ENCODE assay signal across 11 cellular contexts in the genomic region with DNA sequence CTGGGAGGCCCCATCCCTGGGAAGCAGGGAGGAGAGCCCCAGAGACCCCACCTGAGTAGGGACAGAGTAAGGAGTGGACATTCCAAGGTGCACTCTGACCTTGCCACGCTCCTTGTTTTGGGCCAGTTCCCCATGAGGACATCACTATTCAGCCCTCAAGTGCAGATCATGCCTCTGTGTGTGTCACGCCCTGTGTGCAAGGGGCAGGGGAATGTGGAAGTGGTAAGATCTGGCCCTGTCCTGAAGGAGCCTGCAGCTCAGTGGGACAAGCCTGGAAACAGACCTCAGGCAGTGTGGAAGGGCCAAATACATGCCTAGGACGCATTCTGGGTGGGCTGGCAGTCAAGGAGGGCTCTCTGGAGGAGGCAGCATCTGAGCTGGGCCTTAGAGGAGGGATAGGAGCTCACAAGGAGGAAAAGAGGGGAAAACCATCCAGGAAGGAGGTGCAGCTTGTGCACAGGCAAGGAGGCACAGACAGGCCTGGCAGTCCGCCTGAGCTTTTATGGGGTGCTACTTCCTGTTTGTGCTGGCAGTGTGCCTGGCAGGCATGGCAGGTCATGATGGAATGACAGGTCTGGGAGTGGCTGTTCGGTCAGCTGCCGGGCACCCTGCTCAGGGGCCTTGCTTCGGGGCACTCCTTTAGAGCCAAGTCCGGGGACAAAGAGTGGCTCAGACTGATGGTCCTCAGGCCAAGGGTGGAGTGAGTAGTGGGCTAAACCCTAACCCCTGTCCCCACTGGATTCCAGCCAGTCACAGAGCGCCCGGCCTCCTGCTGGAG. TPM values are rescaled to one million over a fixed set of nuclear protein-coding genes. Genes with fewer than 3 reads are reported as not detected.
DNase-seq lines count a peak whose midpoint lies in the region; ATAC-seq, FAIRE-seq and TF ChIP-seq lines count a peak whose summit lies in the region.
"Had no signal": no experiment of that assay in that cellular context is flagged by ENCODE, and none has a peak within 500 bp of the region (broad histone marks: within the 10 kb centered on the region; RNA-seq: fewer than 3 reads in every experiment).

No MANE protein-coding gene starts in this region.

- CTCF ChIA-PET in A549 (lab: Yijun Ruan, JAX), result interaction anchor here (0.8 to 1.9 kb wide), 5 partner anchors 8 to 283 kb away, joined by 3 to 6 read pairs (median 4); a partner anchor contains a TSS

- no peak for TF ChIP-seq RAD21 in A549 (conservative IDR thresholded peaks at IDR 0.05 in 1 of 2, IDR thresholded peaks at IDR 0.05 in 1 of 2)

- H3K9me3 ChIP-seq in A549 (no peaks in the 10 kb centered on the region), RWPE2 (ENCODE audit: severe bottlenecking) (no peaks in the 10 kb centered on the region), right atrium auricular region (no peaks in the 10 kb centered on the region)

- H3K4me2 ChIP-seq in A549, result peak overlapping the region; percentile 41

- TF ChIP-seq CTCF in A549 (IDR thresholded peaks at IDR 0.05), result no peak
- no peak for TF ChIP-seq CTCF in HFF-Myc (IDR thresholded peaks at IDR 0.05; ENCODE audit: low read depth, low read length, missing control alignments)
- TF ChIP-seq CTCF in RWPE2 (IDR thresholded peaks at IDR 0.05; ENCODE audit: poor library complexity, severe bottlenecking), result no peak
- TF ChIP-seq CTCF in right atrium auricular region (IDR thresholded peaks at IDR 0.05), result no peak

- no peak for TF ChIP-seq POLR2A in A549 (IDR thresholded peaks at IDR 0.05; ENCODE audit: low read length)

- no peaks in the 10 kb centered on the region for H3K36me3 ChIP-seq in RWPE2 (ENCODE audit: low read depth)
- peaks cover 8% of the 10 kb centered on the region for H3K36me3 ChIP-seq in right atrium auricular region

- POLR2A ChIA-PET in A549 (lab: Yijun Ruan, JAX), result no interaction called here

- H3K27ac ChIP-seq in A549 (peak overlapping the region; percentile 60 to 81), RWPE2 (ENCODE audit: poor library complexity, severe bottlenecking) (peak overlapping the region; percentile 20), right atrium auricular region (peak overlapping the region; percentile 66 to 89)

- H3K4me1 ChIP-seq in A549 (peaks cover 51% of the 10 kb centered on the region), RWPE2 (ENCODE audit: insufficient read depth, poor library complexity, severe bottlenecking) (peaks cover 28% of the 10 kb centered on the region), right atrium auricular region (peaks cover 0 to 68% of the 10 kb centered on the region in 2 donors)

- H3K4me3 ChIP-seq in A549 (no peak overlapping the region), HFF-Myc (replicated peaks; ENCODE audit: low read depth, low read length) (no peak overlapping the region), RWPE2 (ENCODE audit: severe bottlenecking) (no peak overlapping the region), right atrium auricular region (peak overlapping the region in 1 of 2 donors; percentile 26)

- no peak for FAIRE-seq in A549 (lab: Jason Lieb, UNC)

- peak; percentile 37 to 53; a peak in 5 of 6 replicates for ATAC-seq in A549
- peak; percentile 72 for ATAC-seq in RWPE2 (ENCODE audit: low read depth)
- ATAC-seq in GM19023 (IDR thresholded peaks at IDR 0.05; ENCODE audit: unreplicated experiment), result no peak
- ATAC-seq in HG03354 (IDR thresholded peaks at IDR 0.05; ENCODE audit: poor library complexity, severe bottlenecking, unreplicated experiment), result no peak
- ATAC-seq in GM18520 (IDR thresholded peaks at IDR 0.05; ENCODE audit: unreplicated experiment), result no peak

- H3K27me3 ChIP-seq in RWPE2 (ENCODE audit: insufficient read depth, poor library complexity, severe bottlenecking) (no peaks in the 10 kb centered on the region), right atrium auricular region (no peaks in the 10 kb centered on the region)

- DNase-seq in A549 (ENCODE audit: low read depth in 1 of 2, low spot score in 1 of 2), result peak; percentile 35 to 78
- peak; percentile 42 for DNase-seq in HFF-Myc (ENCODE audit: extremely low read depth, low read depth)
- DNase-seq in RWPE2 (ENCODE audit: low spot score), result peak; percentile 86
- no peak for DNase-seq in right atrium auricular region (ENCODE audit: low spot score)
- no peak for DNase-seq in activated CD8-positive, alpha-beta memory T cell treated with anti-CD3 and anti-CD28 coated beads, Interleukin-2, amount 50 U/mL, for 48 hours
- DNase-seq: activated CD4-positive, alpha-beta T cell treated with anti-CD3 and anti-CD28 coated beads, Interleukin-2, amount 50 U/mL, for 48 hours; CD8-positive, alpha-beta memory T cell; effector CD8-positive, alpha-beta T cell had no signal

- TF ChIP-seq EP300 in A549 (IDR thresholded peaks at IDR 0.05), result no peak

- WGBS in A549 (ENCODE audit: missing lambda C conversion rate), result 35% methylated on average over 8 of the region's 10 CpGs

TF ChIP-seq in A549, 52 proteins besides CTCF, POLR2A, EP300 and RAD21:
- no peak for TF ChIP-seq KDM5A (IDR thresholded peaks at IDR 0.05)
- no peak for TF ChIP-seq FOSB (CRISPR knock-in tag; IDR thresholded peaks at IDR 0.05)
- TF ChIP-seq BHLHE40 (IDR thresholded peaks at IDR 0.05; ENCODE audit: low read depth, low read length), result no peak
- TF ChIP-seq HOXB5 (CRISPR knock-in tag; IDR thresholded peaks at IDR 0.05), result no peak
- no peak for TF ChIP-seq SMC3 (IDR thresholded peaks at IDR 0.05)
- TF ChIP-seq CHD2 (IDR thresholded peaks at IDR 0.05; ENCODE audit: low read length, partially characterized antibody), result no peak
- TF ChIP-seq, protein P1, sequence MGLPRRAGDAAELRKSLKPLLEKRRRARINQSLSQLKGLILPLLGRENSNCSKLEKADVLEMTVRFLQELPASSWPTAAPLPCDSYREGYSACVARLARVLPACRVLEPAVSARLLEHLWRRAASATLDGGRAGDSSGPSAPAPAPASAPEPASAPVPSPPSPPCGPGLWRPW (IDR thresholded peaks at IDR 0.05), result no peak
- no peak for TF ChIP-seq EHMT2 (IDR thresholded peaks at IDR 0.05; ENCODE audit: low read depth)
- TF ChIP-seq, protein P2, sequence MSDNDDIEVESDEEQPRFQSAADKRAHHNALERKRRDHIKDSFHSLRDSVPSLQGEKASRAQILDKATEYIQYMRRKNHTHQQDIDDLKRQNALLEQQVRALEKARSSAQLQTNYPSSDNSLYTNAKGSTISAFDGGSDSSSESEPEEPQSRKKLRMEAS (IDR thresholded peaks at IDR 0.05), result peak; percentile 14; the same call in 1 of the 2 replicates
- TF ChIP-seq, protein P3, sequence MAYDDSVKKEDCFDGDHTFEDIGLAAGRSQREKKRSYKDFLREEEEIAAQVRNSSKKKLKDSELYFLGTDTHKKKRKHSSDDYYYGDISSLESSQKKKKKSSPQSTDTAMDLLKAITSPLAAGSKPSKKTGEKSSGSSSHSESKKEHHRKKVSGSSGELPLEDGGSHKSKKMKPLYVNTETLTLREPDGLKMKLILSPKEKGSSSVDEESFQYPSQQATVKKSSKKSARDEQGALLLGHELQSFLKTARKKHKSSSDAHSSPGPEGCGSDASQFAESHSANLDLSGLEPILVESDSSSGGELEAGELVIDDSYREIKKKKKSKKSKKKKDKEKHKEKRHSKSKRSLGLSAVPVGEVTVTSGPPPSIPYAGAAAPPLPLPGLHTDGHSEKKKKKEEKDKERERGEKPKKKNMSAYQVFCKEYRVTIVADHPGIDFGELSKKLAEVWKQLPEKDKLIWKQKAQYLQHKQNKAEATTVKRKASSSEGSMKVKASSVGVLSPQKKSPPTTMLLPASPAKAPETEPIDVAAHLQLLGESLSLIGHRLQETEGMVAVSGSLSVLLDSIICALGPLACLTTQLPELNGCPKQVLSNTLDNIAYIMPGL (CRISPR knock-in tag; IDR thresholded peaks at IDR 0.05; ENCODE audit: borderline replicate concordance), result no peak
- TF ChIP-seq ZFP36 (IDR thresholded peaks at IDR 0.05; ENCODE audit: borderline replicate concordance, partially characterized antibody), result peak; percentile 100
- no peak for TF ChIP-seq NPAS2 (CRISPR knock-in tag; IDR thresholded peaks at IDR 0.05; ENCODE audit: borderline replicate concordance)

RNA-seq across cellular contexts. Expression of a gene that starts 3.3 kb away (rescaled TPM):
- polyA plus RNA-seq in A549 (2011; rRNA removed) (0.04 TPM in 1 of 2 replicates, not detected in the other), A549 (2017; fragmentation: RNase III; extraction: RNeasy Plus Mini Kit Qiagen cat#74134 plus additional on column Dnase treatment) (0.03 to 0.04 TPM (median 0.03 TPM) in 3 replicates)
- 0.01 TPM in 1 of 2 replicates, not detected in the other for polyA plus RNA-seq in A549 (2012; cell fraction: cytosol; rRNA removed)
- polyA plus RNA-seq in A549 (2012; cell fraction: nucleus; rRNA removed), result 0.05 and 0.07 TPM in 2 replicates
- polyA minus RNA-seq in A549 (2011; rRNA and poly(A)+ RNA removed), result 0.08 TPM in 1 of 2 replicates, not detected in the other
- 10 to 100 TPM; 24.9 to 29.0 TPM for total RNA-seq in right atrium auricular region
- total RNA-seq: CD8-positive, alpha-beta memory T cell had no signal
- polyA plus RNA-seq: CD8-positive, alpha-beta memory T cell had no signal

RNA-seq across cellular contexts. Expression of a gene that starts 17.0 kb away (rescaled TPM):
- 2.6 and 3.7 TPM in 2 replicates for polyA plus RNA-seq in A549 (2011; rRNA removed)
- 4.6 and 6.8 TPM in 2 replicates for polyA plus RNA-seq in A549 (2012; cell fraction: cytosol; rRNA removed)
- 11.7 and 15.4 TPM in 2 replicates for polyA plus RNA-seq in A549 (2012; cell fraction: nucleus; rRNA removed)
- 2.0 to 3.6 TPM (median 2.6 TPM) in 3 replicates for polyA plus RNA-seq in A549 (2017; fragmentation: RNase III; extraction: RNeasy Plus Mini Kit Qiagen cat#74134 plus additional on column Dnase treatment)
- 1.7 and 2.4 TPM in 2 replicates for polyA minus RNA-seq in A549 (2011; rRNA and poly(A)+ RNA removed)
- 1 to 10 TPM in 1 of 2 donors, under 1 TPM in 1; 0.33 to 1.5 TPM for total RNA-seq in right atrium auricular region
- polyA plus RNA-seq: CD8-positive, alpha-beta memory T cell had no signal

RNA-seq across cellular contexts. Expression of a gene that starts 41.6 kb away (rescaled TPM):
- polyA plus RNA-seq in A549 (2011; rRNA removed) (0.04 and 0.07 TPM in 2 replicates), A549 (2017; fragmentation: RNase III; extraction: RNeasy Plus Mini Kit Qiagen cat#74134 plus additional on column Dnase treatment) (0.15 to 0.22 TPM (median 0.17 TPM) in 3 replicates)
- polyA plus RNA-seq in A549 (2012; cell fraction: cytosol; rRNA removed), result 0.12 and 0.16 TPM in 2 replicates
- 0.80 and 1.0 TPM in 2 replicates for polyA plus RNA-seq in A549 (2012; cell fraction: nucleus; rRNA removed)
- polyA minus RNA-seq in A549 (2011; rRNA and poly(A)+ RNA removed), result not detected in 2 replicates
- total RNA-seq in right atrium auricular region, result 1 to 10 TPM in 1 of 2 donors, under 1 TPM in 1; 0.26 to 2.0 TPM
- total RNA-seq: CD8-positive, alpha-beta memory T cell had no signal
- polyA plus RNA-seq: CD8-positive, alpha-beta memory T cell had no signal

Comparison
In these comparisons a context has a peak if more than half of its experiments do, and no peak if none do; other contexts are left out.
1. ATAC-seq: peak in A549 (2 of 2) and RWPE2 (single experiment); none in GM19023 (single experiment), HG03354 (single experiment) and GM18520 (single experiment).
2. DNase-seq: peak in A549 (2 of 2), HFF-Myc (single experiment) and RWPE2 (single experiment); none in right atrium auricular region (single experiment) and activated CD8-positive, alpha-beta memory T cell treated with anti-CD3 and anti-CD28 coated beads, Interleukin-2, amount 50 U/mL, for 48 hours (single experiment).
3. H3K27ac ChIP-seq: peak in every context shown above with its lines; median percentile 78 in right atrium auricular region; 70 in A549; 20 in RWPE2.